In the genomic region with DNA sequence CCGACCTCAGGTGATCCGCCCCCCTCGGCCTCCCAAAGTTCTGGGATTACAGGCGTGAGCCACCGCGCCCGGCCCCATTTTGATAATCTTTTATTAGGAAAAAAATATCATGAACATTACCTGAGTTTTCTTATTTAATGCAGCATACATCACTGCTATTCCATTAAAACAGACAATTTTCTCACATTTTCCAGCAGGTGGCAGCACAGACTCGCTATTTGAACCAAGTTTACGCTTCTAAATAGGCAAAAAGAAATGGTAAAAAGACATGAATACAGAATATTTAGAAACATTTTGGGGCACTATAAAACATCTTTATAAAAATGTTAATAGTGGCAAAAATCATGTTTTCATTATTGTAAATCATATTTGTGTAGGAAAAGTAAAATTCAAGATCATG, we compare ENCODE assay signal across 8 cellular contexts.
DNase-seq lines count a peak whose midpoint lies in the region; TF ChIP-seq lines count a peak whose summit lies in the region.

No MANE protein-coding gene starts in this region.

- H3K36me3 ChIP-seq in Caco-2 (ENCODE audit: control insufficient read depth, insufficient read depth, low read length), result no peaks in the 10 kb centered on the region

- intact Hi-C loops in Caco-2 (cut with micrococcal nuclease; ENCODE audit: unreplicated experiment), result loop anchor here (1.0 to 2.0 kb wide), 5 partner anchors 51 to 969 kb away; no protein-coding TSS in a partner anchor

- POLR2A ChIA-PET in Caco-2 (lab: Charles Lee), result no interaction called here

- DNase-seq in Caco-2, result peak in 1 of 2 experiments; percentile 55
- DNase-seq in GM19238 (ENCODE audit: insufficient read length, low spot score), result peak; percentile 1
- DNase-seq in LHCN-M2 (ENCODE audit: low read depth), result peak; percentile 45
- DNase-seq in SKM-1 treated with dmso at 0.1 percent for 144 hours (lab: John Stamatoyannopoulos, UW; ENCODE audit: unreplicated experiment), result peak; percentile 20
- peak; percentile 62 for DNase-seq in endothelial cell (ENCODE audit: low spot score)
- peak; percentile 67 for DNase-seq in neural crest cell (ENCODE audit: low read depth, low spot score)
- no peak for DNase-seq in GM19240 (ENCODE audit: insufficient read length, low spot score)
- DNase-seq in NK-92 treated with Interleukin-12 subunit alpha and Interleukin-12 subunit beta, amount 100 ng/mL, for 24 hours (lab: John Stamatoyannopoulos, UW), result no peak

- no peaks in the 10 kb centered on the region for H3K4me1 ChIP-seq in Caco-2

- H3K4me3 Mint-ChIP-seq in Caco-2 (ENCODE audit: unreplicated experiment), result no peak overlapping the region
- no peak overlapping the region for H3K4me3 Mint-ChIP-seq in endothelial cell (ENCODE audit: unreplicated experiment)
- no peak overlapping the region for H3K4me3 Mint-ChIP-seq in neural crest cell

- H3K27me3 ChIP-seq in Caco-2 (replicated peaks; ENCODE audit: control insufficient read depth, insufficient read depth, low read length), result no peaks in the 10 kb centered on the region

- H3K27me3 Mint-ChIP-seq in Caco-2 (ENCODE audit: insufficient read depth, unreplicated experiment) (no peaks in the 10 kb centered on the region), endothelial cell (ENCODE audit: unreplicated experiment) (no peaks in the 10 kb centered on the region), neural crest cell (ENCODE audit: low read depth) (no peaks in the 10 kb centered on the region)

- no TSS peak for BruUV-seq in Caco-2 (replicated peaks; lab: Mats Ljungman, UMichigan)

- CTCF ChIA-PET in Caco-2 (lab: Charles Lee), result no interaction called here

- H3K4me3 ChIP-seq in Caco-2 (ENCODE audit: low read depth, low read length), result no peak overlapping the region

- H3K4me1 Mint-ChIP-seq in Caco-2 (ENCODE audit: low read depth, unreplicated experiment) (no peaks in the 10 kb centered on the region), endothelial cell (ENCODE audit: unreplicated experiment) (no peaks in the 10 kb centered on the region), neural crest cell (no peaks in the 10 kb centered on the region)

- H3K36me3 Mint-ChIP-seq in Caco-2 (ENCODE audit: insufficient read depth, unreplicated experiment) (no peaks in the 10 kb centered on the region), endothelial cell (ENCODE audit: low read depth, unreplicated experiment) (peaks cover 4% of the 10 kb centered on the region), neural crest cell (ENCODE audit: low read depth) (peaks cover 3% of the 10 kb centered on the region)

- no peak overlapping the region for H3K27ac Mint-ChIP-seq in Caco-2 (ENCODE audit: unreplicated experiment)
- no peak overlapping the region for H3K27ac Mint-ChIP-seq in endothelial cell (ENCODE audit: unreplicated experiment)
- H3K27ac Mint-ChIP-seq in neural crest cell (ENCODE audit: unreplicated experiment), result no peak overlapping the region

- H3K9me3 Mint-ChIP-seq in Caco-2 (ENCODE audit: unreplicated experiment), result no peaks in the 10 kb centered on the region
- no peaks in the 10 kb centered on the region for H3K9me3 Mint-ChIP-seq in endothelial cell (ENCODE audit: unreplicated experiment)
- peaks cover 16% of the 10 kb centered on the region for H3K9me3 Mint-ChIP-seq in neural crest cell

- no peaks in the 10 kb centered on the region for H3K9me3 ChIP-seq in Caco-2

- TF ChIP-seq CTCF in Caco-2 (IDR thresholded peaks at IDR 0.05; ENCODE audit: insufficient read depth in 1 of 2, low read depth in 1 of 2, low read length in 1 of 2, severe bottlenecking in 1 of 2, unreplicated experiment in 1 of 2) (peak; percentile 55 to 83), endothelial cell (IDR thresholded peaks at IDR 0.05; ENCODE audit: unreplicated experiment) (peak; percentile 82), neural crest cell (conservative IDR thresholded peaks at IDR 0.05) (peak; percentile 83)

Comparison
In these comparisons a context has a peak if more than half of its experiments do, and no peak if none do; other contexts are left out.
1. DNase-seq: peak in GM19238 (single experiment), LHCN-M2 (single experiment), SKM-1 treated with dmso at 0.1 percent for 144 hours (single experiment), endothelial cell (single experiment) and neural crest cell (single experiment); none in GM19240 (single experiment) and NK-92 treated with Interleukin-12 subunit alpha and Interleukin-12 subunit beta, amount 100 ng/mL, for 24 hours (single experiment).
2. Peak in every context shown above with its lines, with median percentiles within 50 percentile points of each other: CTCF ChIP-seq.